Comparison of ENCODE assay signal across 9 cellular contexts in the genomic region with DNA sequence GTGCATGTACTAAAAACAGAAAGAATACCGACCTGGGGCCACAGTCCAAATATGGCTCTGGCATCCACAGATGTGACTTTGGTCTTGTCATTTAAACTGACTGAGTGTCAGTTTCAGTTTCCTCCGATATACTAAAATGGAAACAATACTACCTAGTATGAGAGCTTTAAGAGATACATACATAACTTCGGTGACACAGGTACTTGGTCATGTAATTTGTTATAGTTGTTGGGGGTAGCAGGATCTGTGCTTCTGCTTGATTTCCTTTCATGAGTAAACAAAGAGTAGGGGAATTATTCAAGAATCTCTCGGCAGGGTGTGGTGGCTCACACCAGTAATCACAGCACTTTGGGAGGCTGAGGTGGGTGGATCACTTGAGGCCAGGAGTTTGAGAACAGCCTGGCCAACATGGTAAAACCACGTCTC. TPM values are rescaled to one million over a fixed set of nuclear protein-coding genes. Genes with fewer than 3 reads are reported as not detected.
DNase-seq lines count a peak whose midpoint lies in the region; ATAC-seq, FAIRE-seq and TF ChIP-seq lines count a peak whose summit lies in the region.
"Had no signal": no experiment of that assay in that cellular context is flagged by ENCODE, and none has a peak within 500 bp of the region (broad histone marks: within the 10 kb centered on the region; RNA-seq: fewer than 3 reads in every experiment).

No MANE protein-coding gene starts in this region.

- no peaks in the 10 kb centered on the region for H3K27me3 Mint-ChIP-seq in T-cell

- 0 out of 2 replicates have a peak, but pooled peaks cover 3% of the 10 kb centered on the region for H4K20me1 ChIP-seq in HepG2 (ENCODE audit: insufficient read depth, low read length)

- TF ChIP-seq RAD21 in HepG2 (CRISPR knock-in tag; IDR thresholded peaks at IDR 0.05) = no peak

- peaks cover 2 to 5% of the 10 kb centered on the region in 2 experiments; a peak in 4 of 5 replicates for H3K36me3 ChIP-seq in HepG2 (replicated peaks in 1 of 2; ENCODE audit: control insufficient read depth in 1 of 2, insufficient read depth in 2 of 2, low read length in 2 of 2)
- H3K36me3 ChIP-seq in right lobe of liver = no peaks in the 10 kb centered on the region

- TF ChIP-seq POLR2A in HepG2 (IDR thresholded peaks at IDR 0.05; ENCODE audit: insufficient read depth in 1 of 2, low read depth in 2 of 2, low read length in 2 of 2) (no peak), right lobe of liver (IDR thresholded peaks at IDR 0.05) (no peak)

- no peak for DNase-seq in HepG2 (ENCODE audit: low spot score)
- no peak for DNase-seq in right lobe of liver
- DNase-seq in T-cell = peak in 7 of 34 experiments; percentile 3 to 13 (median 6)
- DNase-seq in stimulated activated naive CD8-positive, alpha-beta T cell treated with anti-CD3 and anti-CD28 coated beads, Interleukin-15, Interleukin-2, amounts not matched to agents 100 U/mL and 50 U/mL, for 24 hours = peak; percentile 26
- no peak for DNase-seq in activated effector memory CD4-positive, alpha-beta T cell treated with Interleukin-2 at 50 U/mL for 16 hours
- DNase-seq in left colon = no peak
- DNase-seq in T-helper 9 cell = no peak

- no peak overlapping the region for H2AFZ ChIP-seq in HepG2 (ENCODE audit: low read length)

- no peak overlapping the region for H3K4me2 ChIP-seq in HepG2 (ENCODE audit: low read depth, low read length)

- no peak for ATAC-seq in HepG2
- ATAC-seq in right lobe of liver = no peak
- peak; percentile 87 for ATAC-seq in HG02840 (IDR thresholded peaks at IDR 0.05; ENCODE audit: low FRiP score, unreplicated experiment)
- ATAC-seq in T-cell (replicated peaks in 1 of 4) = peak in 1 of 4 experiments; percentile 31
- peak; percentile 85 for ATAC-seq in stimulated activated naive CD8-positive, alpha-beta T cell treated with anti-CD3 and anti-CD28 coated beads, Interleukin-15, Interleukin-2, amounts not matched to agents 100 U/mL and 50 U/mL, for 24 hours
- ATAC-seq in left colon = no peak

- no peaks in the 10 kb centered on the region for H3K27me3 ChIP-seq in HepG2 (ENCODE audit: control insufficient read depth in 1 of 2, insufficient read depth in 2 of 2, low read length in 2 of 2)
- H3K27me3 ChIP-seq in right lobe of liver = no peaks in the 10 kb centered on the region
- H3K27me3 ChIP-seq: suprapubic skin had no signal

- H3K4me1 ChIP-seq in HepG2 (ENCODE audit: insufficient read depth, low read length) (peaks cover 97% of the 10 kb centered on the region), right lobe of liver (peaks cover 0 to 51% (median 4%) of the 10 kb centered on the region in 4 donors)

- no peak for FAIRE-seq in HepG2 (lab: Jason Lieb, UNC)

- WGBS in HepG2 (ENCODE audit: low lambda C conversion rate) = 86% methylated on average over 5 of the region's 5 CpGs
- 42% methylated on average over 5 of the region's 5 CpGs for WGBS in right lobe of liver (ENCODE audit: insufficient coverage, low coverage, low lambda C conversion rate, missing lambda C conversion rate)

- TF ChIP-seq EP300 in HepG2 (IDR thresholded peaks at IDR 0.05; ENCODE audit: low read depth in 2 of 2, low read length in 2 of 2) = no peak
- no peak for TF ChIP-seq EP300 in HepG2 (CRISPR knock-in tag; IDR thresholded peaks at IDR 0.05; ENCODE audit: borderline replicate concordance)

- no peaks in the 10 kb centered on the region for H3K9me3 Mint-ChIP-seq in T-cell

- in situ Hi-C loops in HepG2 (cut with HindIII; ENCODE audit: extremely low pct_ligation_motif_present, low pct_unique_long_range_greater_than_20kb) = no loop called here

- no TSS peak for BruUV-seq in HepG2 (replicated peaks; lab: Mats Ljungman, UMichigan)

- peak overlapping the region; percentile 66 to 87 for H3K27ac Mint-ChIP-seq in T-cell

- POLR2A ChIA-PET in HepG2 (lab: Yijun Ruan, JAX) (no interaction called here), T-cell (lab: Charles Lee) (interaction anchor here (0.6 to 0.7 kb wide), 2 partner anchors 16 to 39 kb away, joined by 4 to 5 read pairs; no protein-coding TSS in a partner anchor)

- peaks cover 47 to 73% (median 70%) of the 10 kb centered on the region in 3 donors for H3K4me1 Mint-ChIP-seq in T-cell

- no peak overlapping the region for H3K9ac ChIP-seq in HepG2 (ENCODE audit: insufficient read depth, low read depth, low read length)

- TF ChIP-seq CTCF in HepG2 (CRISPR knock-in tag; IDR thresholded peaks at IDR 0.05) (no peak), right lobe of liver (IDR thresholded peaks at IDR 0.05) (no peak)

- H3K4me3 Mint-ChIP-seq in T-cell = peak overlapping the region; percentile 30 to 70 (median 32)

- intact Hi-C loops in HepG2 (cut with micrococcal nuclease; ENCODE audit: unreplicated experiment) = no loop called here
- intact Hi-C loops in right lobe of liver (cut with DNase I) = no loop called here
- intact Hi-C loops in left colon (cut with DNase I, micrococcal nuclease) = no loop called here

- CTCF ChIA-PET in HepG2 (lab: Yijun Ruan, JAX; ENCODE audit: low intra/inter-chr PET ratio, low total read pairs) = no interaction called here
- CTCF ChIA-PET in T-cell (lab: Charles Lee) = no interaction called here

- H3K9me3 ChIP-seq in HepG2 (ENCODE audit: low read length) (no peaks in the 10 kb centered on the region), right lobe of liver (no peaks in the 10 kb centered on the region)
- H3K9me3 ChIP-seq: suprapubic skin had no signal

- H3K79me2 ChIP-seq in HepG2 (ENCODE audit: insufficient read depth, low read length) = peaks cover 82% of the 10 kb centered on the region

- no peak overlapping the region for H3K27ac ChIP-seq in HepG2 (ENCODE audit: extremely low read length, insufficient read depth, low read length)
- no peak overlapping the region for H3K27ac ChIP-seq in right lobe of liver
- H3K27ac ChIP-seq: suprapubic skin had no signal

- H3K4me3 ChIP-seq in HepG2 (replicated peaks in 1 of 3; ENCODE audit: insufficient read depth in 1 of 3, low read depth in 2 of 3, low read length in 3 of 3) = no peak overlapping the region
- no peak overlapping the region for H3K4me3 ChIP-seq in right lobe of liver
- H3K4me3 ChIP-seq: suprapubic skin had no signal

- peaks cover 17% of the 10 kb centered on the region for H3K36me3 Mint-ChIP-seq in T-cell

TF ChIP-seq in HepG2, 621 proteins besides CTCF, POLR2A, EP300 and RAD21:
- TF ChIP-seq SRF (IDR thresholded peaks at IDR 0.05; ENCODE audit: low read depth, low read length) (peak; percentile 45; the same call in 1 of the 2 replicates), ZNF746 (CRISPR knock-in tag; IDR thresholded peaks at IDR 0.05) (no peak), ZNF614 (CRISPR knock-in tag; IDR thresholded peaks at IDR 0.05; ENCODE audit: borderline replicate concordance) (no peak)

RNA-seq across cellular contexts. Expression of gene MTMR12, which starts 32.1 kb away (rescaled TPM):
- total RNA-seq in HepG2 (2016; rRNA removed; fragmentation: Illumina TruSeq; extraction: Trizol) (36.6 and 56.5 TPM in 2 replicates), right lobe of liver (10 to 100 TPM; 14.9 to 22.9 (median 16.3) TPM), T-cell (10 to 100 TPM; 19.3 to 22.2 (median 20.0) TPM), left colon (10 to 100 TPM; 19.4 to 25.5 TPM)
- 16.0 and 20.1 TPM in 2 replicates for total RNA-seq in HepG2 (2016; cell fraction: cytosol; rRNA removed; fragmentation: Illumina TruSeq; extraction: Trizol; ENCODE audit: low read depth)
- total RNA-seq in HepG2 (2016; cell fraction: insoluble cytoplasmic fraction; rRNA removed; fragmentation: Illumina TruSeq; extraction: Trizol) = 37.6 and 51.8 TPM in 2 replicates
- 41.8 and 44.0 TPM in 2 replicates for total RNA-seq in HepG2 (2016; cell fraction: membrane; rRNA removed; fragmentation: Illumina TruSeq; extraction: Trizol)
- total RNA-seq in HepG2 (2016; cell fraction: nucleus; rRNA removed; fragmentation: Illumina TruSeq; extraction: Trizol) = 34.2 and 34.9 TPM in 2 replicates
- 21.3 and 23.4 TPM in 2 replicates for polyA plus RNA-seq in HepG2 (2011; rRNA removed)
- polyA plus RNA-seq in HepG2 (2011; cell fraction: cytosol; rRNA removed) = 15.2 and 20.5 TPM in 2 replicates
- polyA plus RNA-seq in HepG2 (2011; cell fraction: nucleus; rRNA removed) = 10.6 and 13.1 TPM in 2 replicates
- polyA plus RNA-seq in HepG2 (2012) = 22.1 and 25.4 TPM in 2 replicates
- 5.0 and 5.4 TPM in 2 replicates for polyA plus RNA-seq in HepG2 (2016; cell fraction: cytosol; fragmentation: Illumina TruSeq; extraction: Trizol; ENCODE audit: low read depth)
- 37.5 and 39.4 TPM in 2 replicates for polyA plus RNA-seq in HepG2 (2016; cell fraction: insoluble cytoplasmic fraction; fragmentation: Illumina TruSeq; extraction: Trizol; ENCODE audit: low read depth)
- 18.7 and 19.5 TPM in 2 replicates for polyA plus RNA-seq in HepG2 (2016; cell fraction: membrane; fragmentation: Illumina TruSeq; extraction: Trizol; ENCODE audit: low read depth)
- polyA plus RNA-seq in HepG2 (2016; cell fraction: nucleus; fragmentation: Illumina TruSeq; extraction: Trizol; ENCODE audit: insufficient read depth, low read depth) = 32.6 and 33.7 TPM in 2 replicates
- 31.8 and 33.8 TPM in 2 replicates for polyA minus RNA-seq in HepG2 (2011; rRNA and poly(A)+ RNA removed; ENCODE audit: low replicate concordance)
- polyA minus RNA-seq in HepG2 (2011; cell fraction: cytosol; rRNA and poly(A)+ RNA removed) = 29.0 and 31.6 TPM in 2 replicates
- 48.2 and 66.6 TPM in 2 replicates for polyA minus RNA-seq in HepG2 (2011; cell fraction: nucleus; rRNA and poly(A)+ RNA removed)

Comparison
In these comparisons a context has a peak if more than half of its experiments do, and no peak if none do; other contexts are left out.
1. ATAC-seq: peak in HG02840 (single experiment) and stimulated activated naive CD8-positive, alpha-beta T cell treated with anti-CD3 and anti-CD28 coated beads, Interleukin-15, Interleukin-2, amounts not matched to agents 100 U/mL and 50 U/mL, for 24 hours (single experiment); none in HepG2 (single experiment), right lobe of liver (0 of 4) and left colon (single experiment).